ENCODE assay signal across 29 cellular contexts in the genomic region with DNA sequence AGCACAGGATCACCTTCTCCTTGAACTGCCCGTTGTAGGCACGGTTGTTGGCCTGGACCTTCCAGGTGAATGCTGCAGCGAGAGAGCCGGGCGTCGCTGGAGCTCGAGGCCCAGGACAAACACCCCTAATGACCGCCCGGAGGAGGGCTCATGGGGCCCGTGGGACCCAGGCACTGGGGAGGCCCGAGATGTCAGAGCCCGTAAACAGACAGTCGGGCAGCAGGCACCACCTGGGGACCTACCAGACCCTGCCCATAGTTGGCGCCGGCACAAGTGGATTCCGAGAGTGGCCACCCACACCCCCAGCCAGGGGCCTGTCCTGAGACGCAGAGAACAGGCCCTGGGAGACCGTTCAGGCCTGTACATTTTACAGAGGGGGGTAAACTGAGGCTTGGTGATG. TPM values are rescaled to one million over a fixed set of nuclear protein-coding genes. Genes with fewer than 3 reads are reported as not detected.
A peak's percentile ranks its signal among the peaks of the same experiment; 100 is the strongest.
DNase-seq lines count a peak whose midpoint lies in the region; ATAC-seq and TF ChIP-seq lines count a peak whose summit lies in the region.
"Had no signal": no experiment of that assay in that cellular context is flagged by ENCODE, and none has a peak within 500 bp of the region (broad histone marks: within the 10 kb centered on the region; RNA-seq: fewer than 3 reads in every experiment).

No MANE protein-coding gene starts in this region.

- CTCF ChIA-PET in RWPE1 (lab: Yijun Ruan, JAX) = interaction anchor here (0.6 to 1.2 kb wide), 3 partner anchors 16 to 137 kb away, joined by 3 to 4 read pairs (median 3); no protein-coding TSS in a partner anchor

- TF ChIP-seq POLR2A in spleen (IDR thresholded peaks at IDR 0.05) = no peak

- H3K36me3 ChIP-seq in BLaER1 (peaks cover 40% of the 10 kb centered on the region), spleen (peaks cover 0 to 20% (median 2%) of the 10 kb centered on the region in 6 donors)

- H3K27ac ChIP-seq in BLaER1 = no peak overlapping the region
- H3K27ac ChIP-seq in RWPE1 = peak overlapping the region; percentile 93
- H3K27ac ChIP-seq in spleen = no peak overlapping the region

- TF ChIP-seq CTCF in RWPE1 (conservative IDR thresholded peaks at IDR 0.05; ENCODE audit: low read depth) = no peak
- no peak for TF ChIP-seq CTCF in spleen (IDR thresholded peaks at IDR 0.05 in 8 of 11, conservative IDR thresholded peaks at IDR 0.05 in 3 of 11)

- H3K9me3 ChIP-seq in BLaER1 (no peaks in the 10 kb centered on the region), spleen (no peaks in the 10 kb centered on the region)
- H3K9me3 ChIP-seq: Caco-2, SK-N-SH had no signal

- H3K4me3 ChIP-seq in BLaER1 (no peak overlapping the region), spleen (no peak overlapping the region)
- H3K4me3 ChIP-seq: GM12878 had no signal

- POLR2A ChIA-PET in RWPE1 (lab: Yijun Ruan, JAX; ENCODE audit: low non-redundant PET) = no interaction called here

- no peak overlapping the region for H3K9ac ChIP-seq in BLaER1
- H3K9ac ChIP-seq: SK-N-SH had no signal

- peaks cover 18% of the 10 kb centered on the region for H4K20me1 ChIP-seq in BLaER1

- intact Hi-C loops in spleen (cut with DNase I; ENCODE audit: low total_unique reads) = no loop called here

- H3K4me1 ChIP-seq in BLaER1 (peaks cover 50% of the 10 kb centered on the region), spleen (peaks cover 10 to 37% (median 26%) of the 10 kb centered on the region in 6 donors)
- H3K4me1 ChIP-seq: Caco-2 had no signal

- DNase-seq in RWPE1 (ENCODE audit: low spot score) (no peak), iPS-NIHi11 (ENCODE audit: low spot score) (peak; percentile 49), spleen (peak; percentile 74), COLO829 (ENCODE audit: low spot score) (no peak)
- DNase-seq in activated CD4-positive, alpha-beta T cell treated with anti-CD3 and anti-CD28 coated beads, Interleukin-2, amount 50 U/mL, for 48 hours = no peak
- DNase-seq: 8988T; ACHN; Caco-2; CD4-positive, alpha-beta memory T cell; DMS79; EL; GDM1; Karpas-422; MV-4-11; NCI-H1105; NCI-H1436 treated with DMSO at 0.1 percent for 48 hours; NCI-H187 treated with DMSO at 0.1 percent for 48 hours; NCI-H2171 treated with DMSO at 0.1 percent for 48 hours; NCI-H524; NCI-H774; SK-N-SH had no signal

- no peaks in the 10 kb centered on the region for H3K27me3 ChIP-seq in BLaER1
- no peaks in the 10 kb centered on the region for H3K27me3 ChIP-seq in spleen (replicated peaks in 1 of 7)

- peak overlapping the region; percentile 91 for H3K4me2 ChIP-seq in BLaER1
- H3K4me2 ChIP-seq: SK-N-SH had no signal

- ATAC-seq in HG03280 (IDR thresholded peaks at IDR 0.05; ENCODE audit: unreplicated experiment) = no peak
- ATAC-seq: GM12878, HepG2 had no signal

- WGBS in spleen, 5 donors = 88 to 91% (median 89%) methylated on average over 5 to 18 of the region's 18 CpGs

RNA-seq across cellular contexts. Expression of a gene that starts 2.4 kb away (rescaled TPM):
- total RNA-seq in spleen = 10 to 100 TPM in 1 of 7 donors, 1 to 10 TPM in 6; 5.4 to 10.1 (median 7.3) TPM
- polyA plus RNA-seq in spleen = 1 to 10 TPM; 1.9 to 3.9 (median 2.3) TPM

RNA-seq across cellular contexts. Expression of a gene that starts 38.6 kb away (rescaled TPM):
- 10 to 100 TPM; 35.7 to 88.1 (median 59.2) TPM for total RNA-seq in spleen
- 10 to 100 TPM; 13.4 to 52.3 (median 27.4) TPM for polyA plus RNA-seq in spleen

RNA-seq across cellular contexts. Expression of a gene that starts 53.7 kb away (rescaled TPM):
- total RNA-seq in spleen = 10 to 100 TPM; 12.9 to 39.0 (median 29.5) TPM
- 10 to 100 TPM in 1 of 3 donors, 1 to 10 TPM in 2; 7.1 to 19.5 (median 8.1) TPM for polyA plus RNA-seq in spleen

RNA-seq across cellular contexts. Expression of a gene that starts 56.4 kb away (rescaled TPM):
- total RNA-seq in spleen = not detected
- not detected for polyA plus RNA-seq in spleen
- total RNA-seq: Caco-2; CD4-positive, alpha-beta memory T cell; GM12878; H4; HepG2; HT1080; M059J had no signal
- polyA plus RNA-seq: BJ; CD4-positive, alpha-beta memory T cell; GM12878; SK-N-SH had no signal

Comparison
In these comparisons a context has a peak if more than half of its experiments do, and no peak if none do; other contexts are left out.
1. DNase-seq: peak in iPS-NIHi11 (single experiment) and spleen (single experiment); none in RWPE1 (single experiment), activated CD4-positive, alpha-beta T cell treated with anti-CD3 and anti-CD28 coated beads, Interleukin-2, amount 50 U/mL, for 48 hours (0 of 2) and COLO829 (single experiment).